1 cellular context compared by ENCODE assay signal in the genomic region with DNA sequence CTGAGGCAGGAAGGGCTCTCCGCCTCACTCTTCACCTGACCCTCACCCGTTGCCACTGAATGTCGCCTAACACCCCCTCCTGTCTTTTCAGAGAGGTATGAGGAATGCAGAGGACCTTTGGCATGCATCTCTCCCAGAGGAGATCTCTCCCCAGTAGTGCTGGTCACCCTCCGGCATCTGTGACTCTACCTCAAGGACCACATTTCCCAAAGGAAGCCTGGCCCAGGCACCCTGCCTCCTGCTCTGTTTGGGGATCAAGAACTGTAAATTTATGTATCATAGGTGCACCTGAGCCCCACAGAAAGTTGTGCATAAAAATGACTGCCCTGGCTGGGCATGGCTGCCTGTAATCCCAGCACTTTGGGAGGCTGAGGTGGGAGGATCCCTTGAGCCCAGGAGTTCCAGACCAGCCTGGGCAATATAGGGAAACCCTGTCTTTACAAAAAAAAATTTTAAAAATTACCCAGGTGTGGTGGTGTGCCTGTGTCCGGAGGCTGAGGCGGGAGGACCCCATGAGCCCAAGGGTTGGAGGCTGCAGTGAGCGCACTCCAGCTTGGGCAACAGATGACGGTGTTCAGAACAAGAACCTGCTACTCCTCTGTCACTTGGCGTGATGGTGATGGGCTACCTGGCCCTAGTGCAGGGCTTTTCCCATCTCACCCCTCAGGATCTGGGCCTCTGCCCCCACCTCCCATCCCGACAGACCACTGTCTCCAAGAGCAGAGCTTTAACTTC.
TF ChIP-seq lines count a peak whose summit lies in the region.

No MANE protein-coding gene starts in this region.

TF ChIP-seq in GM23338, 12 proteins besides CTCF, POLR2A, EP300 and RAD21 (continued from another document):
- TF ChIP-seq, protein P1, sequence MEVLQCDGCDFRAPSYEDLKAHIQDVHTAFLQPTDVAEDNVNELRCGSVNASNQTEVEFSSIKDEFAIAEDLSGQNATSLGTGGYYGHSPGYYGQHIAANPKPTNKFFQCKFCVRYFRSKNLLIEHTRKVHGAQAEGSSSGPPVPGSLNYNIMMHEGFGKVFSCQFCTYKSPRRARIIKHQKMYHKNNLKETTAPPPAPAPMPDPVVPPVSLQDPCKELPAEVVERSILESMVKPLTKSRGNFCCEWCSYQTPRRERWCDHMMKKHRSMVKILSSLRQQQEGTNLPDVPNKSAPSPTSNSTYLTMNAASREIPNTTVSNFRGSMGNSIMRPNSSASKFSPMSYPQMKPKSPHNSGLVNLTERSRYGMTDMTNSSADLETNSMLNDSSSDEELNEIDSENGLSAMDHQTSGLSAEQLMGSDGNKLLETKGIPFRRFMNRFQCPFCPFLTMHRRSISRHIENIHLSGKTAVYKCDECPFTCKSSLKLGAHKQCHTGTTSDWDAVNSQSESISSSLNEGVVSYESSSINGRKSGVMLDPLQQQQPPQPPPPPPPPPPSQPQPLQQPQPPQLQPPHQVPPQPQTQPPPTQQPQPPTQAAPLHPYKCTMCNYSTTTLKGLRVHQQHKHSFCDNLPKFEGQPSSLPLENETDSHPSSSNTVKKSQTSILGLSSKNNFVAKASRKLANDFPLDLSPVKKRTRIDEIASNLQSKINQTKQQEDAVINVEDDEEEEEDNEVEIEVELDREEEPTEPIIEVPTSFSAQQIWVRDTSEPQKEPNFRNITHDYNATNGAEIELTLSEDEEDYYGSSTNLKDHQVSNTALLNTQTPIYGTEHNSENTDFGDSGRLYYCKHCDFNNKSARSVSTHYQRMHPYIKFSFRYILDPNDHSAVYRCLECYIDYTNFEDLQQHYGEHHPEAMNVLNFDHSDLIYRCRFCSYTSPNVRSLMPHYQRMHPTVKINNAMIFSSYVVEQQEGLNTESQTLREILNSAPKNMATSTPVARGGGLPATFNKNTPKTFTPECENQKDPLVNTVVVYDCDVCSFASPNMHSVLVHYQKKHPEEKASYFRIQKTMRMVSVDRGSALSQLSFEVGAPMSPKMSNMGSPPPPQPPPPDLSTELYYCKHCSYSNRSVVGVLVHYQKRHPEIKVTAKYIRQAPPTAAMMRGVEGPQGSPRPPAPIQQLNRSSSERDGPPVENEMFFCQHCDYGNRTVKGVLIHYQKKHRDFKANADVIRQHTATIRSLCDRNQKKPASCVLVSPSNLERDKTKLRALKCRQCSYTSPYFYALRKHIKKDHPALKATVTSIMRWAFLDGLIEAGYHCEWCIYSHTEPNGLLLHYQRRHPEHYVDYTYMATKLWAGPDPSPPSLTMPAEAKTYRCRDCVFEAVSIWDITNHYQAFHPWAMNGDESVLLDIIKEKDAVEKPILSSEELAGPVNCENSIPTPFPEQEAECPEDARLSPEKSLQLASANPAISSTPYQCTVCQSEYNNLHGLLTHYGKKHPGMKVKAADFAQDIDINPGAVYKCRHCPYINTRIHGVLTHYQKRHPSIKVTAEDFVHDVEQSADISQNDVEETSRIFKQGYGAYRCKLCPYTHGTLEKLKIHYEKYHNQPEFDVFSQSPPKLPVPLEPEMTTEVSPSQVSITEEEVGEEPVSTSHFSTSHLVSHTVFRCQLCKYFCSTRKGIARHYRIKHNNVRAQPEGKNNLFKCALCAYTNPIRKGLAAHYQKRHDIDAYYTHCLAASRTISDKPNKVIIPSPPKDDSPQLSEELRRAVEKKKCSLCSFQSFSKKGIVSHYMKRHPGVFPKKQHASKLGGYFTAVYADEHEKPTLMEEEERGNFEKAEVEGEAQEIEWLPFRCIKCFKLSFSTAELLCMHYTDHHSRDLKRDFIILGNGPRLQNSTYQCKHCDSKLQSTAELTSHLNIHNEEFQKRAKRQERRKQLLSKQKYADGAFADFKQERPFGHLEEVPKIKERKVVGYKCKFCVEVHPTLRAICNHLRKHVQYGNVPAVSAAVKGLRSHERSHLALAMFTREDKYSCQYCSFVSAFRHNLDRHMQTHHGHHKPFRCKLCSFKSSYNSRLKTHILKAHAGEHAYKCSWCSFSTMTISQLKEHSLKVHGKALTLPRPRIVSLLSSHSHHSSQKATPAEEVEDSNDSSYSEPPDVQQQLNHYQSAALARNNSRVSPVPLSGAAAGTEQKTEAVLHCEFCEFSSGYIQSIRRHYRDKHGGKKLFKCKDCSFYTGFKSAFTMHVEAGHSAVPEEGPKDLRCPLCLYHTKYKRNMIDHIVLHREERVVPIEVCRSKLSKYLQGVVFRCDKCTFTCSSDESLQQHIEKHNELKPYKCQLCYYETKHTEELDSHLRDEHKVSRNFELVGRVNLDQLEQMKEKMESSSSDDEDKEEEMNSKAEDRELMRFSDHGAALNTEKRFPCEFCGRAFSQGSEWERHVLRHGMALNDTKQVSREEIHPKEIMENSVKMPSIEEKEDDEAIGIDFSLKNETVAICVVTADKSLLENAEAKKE (CRISPR knock-in tag; IDR thresholded peaks at IDR 0.05), result no peak
- TF ChIP-seq ZNF114 (CRISPR knock-in tag; IDR thresholded peaks at IDR 0.05), result no peak
- TF ChIP-seq, protein P2, sequence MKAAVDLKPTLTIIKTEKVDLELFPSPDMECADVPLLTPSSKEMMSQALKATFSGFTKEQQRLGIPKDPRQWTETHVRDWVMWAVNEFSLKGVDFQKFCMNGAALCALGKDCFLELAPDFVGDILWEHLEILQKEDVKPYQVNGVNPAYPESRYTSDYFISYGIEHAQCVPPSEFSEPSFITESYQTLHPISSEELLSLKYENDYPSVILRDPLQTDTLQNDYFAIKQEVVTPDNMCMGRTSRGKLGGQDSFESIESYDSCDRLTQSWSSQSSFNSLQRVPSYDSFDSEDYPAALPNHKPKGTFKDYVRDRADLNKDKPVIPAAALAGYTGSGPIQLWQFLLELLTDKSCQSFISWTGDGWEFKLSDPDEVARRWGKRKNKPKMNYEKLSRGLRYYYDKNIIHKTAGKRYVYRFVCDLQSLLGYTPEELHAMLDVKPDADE (IDR thresholded peaks at IDR 0.05), result no peak
- TF ChIP-seq NANOG (IDR thresholded peaks at IDR 0.05; ENCODE audit: borderline replicate concordance), result no peak
- no peak for TF ChIP-seq CREB1 (CRISPR knock-in tag; IDR thresholded peaks at IDR 0.05; ENCODE audit: low read depth)
TF ChIP-seq in GM23338: peak in this region for 0.
